12 cellular contexts compared by ENCODE assay signal in genomic region chr2:162475661-162476060, GRCh38.
A peak's percentile ranks its signal among the peaks of the same experiment; 100 is the strongest.
DNase-seq lines count a peak whose midpoint lies in the region; ATAC-seq and TF ChIP-seq lines count a peak whose summit lies in the region.
"Had no signal": no experiment of that assay in that cellular context is flagged by ENCODE, and none has a peak within 500 bp of the region (broad histone marks: within the 10 kb centered on the region; RNA-seq: fewer than 3 reads in every experiment).

No MANE protein-coding gene starts in this region.

- H3K27ac ChIP-seq in RWPE2 (ENCODE audit: poor library complexity, severe bottlenecking) (no peak overlapping the region), suprapubic skin (no peak overlapping the region)
- H3K27ac ChIP-seq: BLaER1 treated with 17β-estradiol and CSF1 and Interleukin-3, amounts not matched to agents 10 nM and 100 nM had no signal

- no peaks in the 10 kb centered on the region for H3K4me1 Mint-ChIP-seq in activated T-cell treated with anti-CD3 and anti-CD28 coated beads, Interleukin-2, amount 50 U/mL, for 24 hours (ENCODE audit: low read depth)
- H3K4me1 Mint-ChIP-seq: activated naive CD8-positive, alpha-beta T cell treated with anti-CD3 and anti-CD28 coated beads for 36 hours had no signal

- peak; percentile 41; the same call in 1 of the 3 replicates for ATAC-seq in RWPE2 (ENCODE audit: low read depth)
- ATAC-seq: mucosa of descending colon had no signal

- H3K27me3 ChIP-seq in RWPE2 (ENCODE audit: insufficient read depth, poor library complexity, severe bottlenecking) (no peaks in the 10 kb centered on the region), suprapubic skin (no peaks in the 10 kb centered on the region)
- H3K27me3 ChIP-seq: BLaER1 treated with 17β-estradiol and CSF1 and Interleukin-3, amounts not matched to agents 10 nM and 100 nM had no signal

- H3K27me3 Mint-ChIP-seq in activated T-cell treated with anti-CD3 and anti-CD28 coated beads, Interleukin-2, amount 50 U/mL, for 24 hours = no peaks in the 10 kb centered on the region

- peaks cover 2% of the 10 kb centered on the region for H3K9me3 Mint-ChIP-seq in activated T-cell treated with anti-CD3 and anti-CD28 coated beads, Interleukin-2, amount 50 U/mL, for 24 hours
- H3K9me3 Mint-ChIP-seq: activated naive CD8-positive, alpha-beta T cell treated with anti-CD3 and anti-CD28 coated beads for 36 hours had no signal

- H3K4me3 Mint-ChIP-seq in activated T-cell treated with anti-CD3 and anti-CD28 coated beads, Interleukin-2, amount 50 U/mL, for 24 hours = no peak overlapping the region
- H3K4me3 Mint-ChIP-seq: activated naive CD8-positive, alpha-beta T cell treated with anti-CD3 and anti-CD28 coated beads for 36 hours had no signal

- H3K36me3 ChIP-seq in RWPE2 (ENCODE audit: low read depth) = no peaks in the 10 kb centered on the region
- no peaks in the 10 kb centered on the region for H3K36me3 ChIP-seq in suprapubic skin
- H3K36me3 ChIP-seq: BLaER1 treated with 17β-estradiol and CSF1 and Interleukin-3, amounts not matched to agents 10 nM and 100 nM had no signal

- WGBS in suprapubic skin = 25% methylated on average over 1 of the region's 1 CpG

- H3K27ac Mint-ChIP-seq in activated T-cell treated with anti-CD3 and anti-CD28 coated beads, Interleukin-2, amount 50 U/mL, for 24 hours = no peak overlapping the region
- H3K27ac Mint-ChIP-seq: activated naive CD8-positive, alpha-beta T cell treated with anti-CD3 and anti-CD28 coated beads for 36 hours had no signal

- peak; percentile 72 for DNase-seq in Daoy (ENCODE audit: low read depth)
- DNase-seq in LHCN-M2 (ENCODE audit: low read depth) = peak; percentile 94
- no peak for DNase-seq in RWPE2 (ENCODE audit: low spot score)
- peak; percentile 42 for DNase-seq in medulla oblongata (ENCODE audit: extremely low spot score)
- DNase-seq in suprapubic skin (ENCODE audit: low spot score in 2 of 2) = no peak
- DNase-seq in activated T-cell treated with anti-CD3 and anti-CD28 coated beads, Interleukin-2, amount 50 U/mL, for 24 hours = no peak
- no peak for DNase-seq in glomerular visceral epithelial cell (ENCODE audit: extremely low spot score)
- no peak for DNase-seq in CD1c-positive myeloid dendritic cell (ENCODE audit: extremely low spot score)
- DNase-seq: activated naive CD8-positive, alpha-beta T cell treated with anti-CD3 and anti-CD28 coated beads for 36 hours; mucosa of descending colon; NCI-H1417 treated with DMSO at 0.1 percent for 48 hours had no signal

- TF ChIP-seq POLR2A in suprapubic skin (IDR thresholded peaks at IDR 0.05) = no peak

- TF ChIP-seq EP300 in suprapubic skin (IDR thresholded peaks at IDR 0.05) = no peak

- H3K4me3 ChIP-seq in RWPE2 (ENCODE audit: severe bottlenecking) = no peak overlapping the region
- no peak overlapping the region for H3K4me3 ChIP-seq in suprapubic skin
- H3K4me3 ChIP-seq: BLaER1 treated with 17β-estradiol and CSF1 and Interleukin-3, amounts not matched to agents 10 nM and 100 nM; mucosa of descending colon had no signal

- no peaks in the 10 kb centered on the region for H3K36me3 Mint-ChIP-seq in activated T-cell treated with anti-CD3 and anti-CD28 coated beads, Interleukin-2, amount 50 U/mL, for 24 hours (ENCODE audit: low read depth)
- H3K36me3 Mint-ChIP-seq: activated naive CD8-positive, alpha-beta T cell treated with anti-CD3 and anti-CD28 coated beads for 36 hours had no signal

- H3K9me3 ChIP-seq in RWPE2 (ENCODE audit: severe bottlenecking) = no peaks in the 10 kb centered on the region
- H3K9me3 ChIP-seq in suprapubic skin = no peaks in the 10 kb centered on the region
- H3K9me3 ChIP-seq: mucosa of descending colon had no signal

- TF ChIP-seq CTCF in RWPE2 (IDR thresholded peaks at IDR 0.05; ENCODE audit: poor library complexity, severe bottlenecking) (no peak), suprapubic skin (IDR thresholded peaks at IDR 0.05) (no peak)

- H3K4me1 ChIP-seq in RWPE2 (ENCODE audit: insufficient read depth, poor library complexity, severe bottlenecking) (peaks cover 31% of the 10 kb centered on the region), suprapubic skin (peaks cover 7% of the 10 kb centered on the region)

Comparison
In these comparisons a context has a peak if more than half of its experiments do, and no peak if none do; other contexts are left out.
1. DNase-seq: peak in Daoy (single experiment), LHCN-M2 (single experiment) and medulla oblongata (single experiment); none in RWPE2 (single experiment), suprapubic skin (0 of 2), activated T-cell treated with anti-CD3 and anti-CD28 coated beads, Interleukin-2, amount 50 U/mL, for 24 hours (single experiment), glomerular visceral epithelial cell (single experiment) and CD1c-positive myeloid dendritic cell (single experiment).